In genomic region chr1:64077281-64077940, GRCh38 we compare ENCODE assay signal across 19 cellular contexts.
DNase-seq lines count a peak whose midpoint lies in the region; ATAC-seq and TF ChIP-seq lines count a peak whose summit lies in the region.
"Had no signal": no experiment of that assay in that cellular context is flagged by ENCODE, and none has a peak within 500 bp of the region (broad histone marks: within the 10 kb centered on the region; RNA-seq: fewer than 3 reads in every experiment).

No MANE protein-coding gene starts in this region.

- no peak overlapping the region for H2BK5ac ChIP-seq in trophoblast cell (ENCODE audit: low read depth, low read length, poor library complexity)

- no peak overlapping the region for H3K4ac ChIP-seq in trophoblast cell (ENCODE audit: low read depth, low read length)

- TF ChIP-seq CTCF in mammary epithelial cell (conservative IDR thresholded peaks at IDR 0.05 in 1 of 2, IDR thresholded peaks at IDR 0.05 in 1 of 2; ENCODE audit: extremely low read depth in 1 of 2, insufficient read depth in 1 of 2, low read depth in 1 of 2, low read length in 2 of 2) = no peak
- TF ChIP-seq CTCF in MM.1S (IDR thresholded peaks at IDR 0.05; ENCODE audit: low read length) = no peak

- H3K36me3 ChIP-seq in mammary epithelial cell (ENCODE audit: insufficient read depth, low read length) (no peaks in the 10 kb centered on the region), trophoblast cell (ENCODE audit: control insufficient read depth in 1 of 2, insufficient read depth in 2 of 2, low read length in 2 of 2) (no peaks in the 10 kb centered on the region), MM.1S (replicated peaks; ENCODE audit: insufficient read depth, low read length) (no peaks in the 10 kb centered on the region)
- H3K36me3 ChIP-seq: BLaER1, vagina had no signal

- H3K79me2 ChIP-seq in mammary epithelial cell (ENCODE audit: insufficient read depth, low read length) (no peaks in the 10 kb centered on the region), trophoblast cell (ENCODE audit: control insufficient read depth, insufficient read depth, low read length, poor library complexity) (no peaks in the 10 kb centered on the region), MM.1S (ENCODE audit: low read length) (no peaks in the 10 kb centered on the region)

- H3K9me3 ChIP-seq in mammary epithelial cell (replicated peaks; ENCODE audit: insufficient read depth, low read length) = no peaks in the 10 kb centered on the region
- no peaks in the 10 kb centered on the region for H3K9me3 ChIP-seq in trophoblast cell (ENCODE audit: insufficient read depth, low read depth, low read length)
- no peaks in the 10 kb centered on the region for H3K9me3 ChIP-seq in MM.1S (replicated peaks; ENCODE audit: insufficient read depth, low read length)
- H3K9me3 ChIP-seq: BLaER1, mucosa of descending colon, vagina had no signal

- peak overlapping the region; percentile 26 for H2BK12ac ChIP-seq in trophoblast cell (ENCODE audit: low read length)

- H3K79me1 ChIP-seq in trophoblast cell (ENCODE audit: low read length) = peaks cover 3% of the 10 kb centered on the region

- dilution Hi-C loops in mammary epithelial cell (cut with HindIII; ENCODE audit: low sequenced_read_pairs) = no loop called here

- intact Hi-C loops in mammary epithelial cell (cut with micrococcal nuclease) = no loop called here

- peak overlapping the region; percentile 61 for H2BK120ac ChIP-seq in trophoblast cell (ENCODE audit: insufficient read depth, low read length, poor library complexity)

- H3K9me2 ChIP-seq in MM.1S (replicated peaks; ENCODE audit: insufficient read depth, low read length) = no peaks in the 10 kb centered on the region

- ATAC-seq in HG03196 (IDR thresholded peaks at IDR 0.05; ENCODE audit: unreplicated experiment) (no peak), HG03175 (IDR thresholded peaks at IDR 0.05; ENCODE audit: unreplicated experiment) (no peak)
- ATAC-seq: activated CD8-positive, alpha-beta memory T cell treated with anti-CD3 and anti-CD28 coated beads, Interleukin-2, amount 10 ng/mL, durations not matched to agents 7 days and 5 days; HCT116; left colon; mucosa of descending colon; Right ventricle myocardium inferior had no signal

- peak overlapping the region; percentile 93 for H3K18ac ChIP-seq in trophoblast cell (ENCODE audit: low read length)

- H3K4me1 ChIP-seq in mammary epithelial cell (ENCODE audit: insufficient read depth, low read length) = peaks cover 70% of the 10 kb centered on the region
- H3K4me1 ChIP-seq in trophoblast cell (ENCODE audit: control insufficient read depth in 1 of 2, insufficient read depth in 2 of 2, low read length in 2 of 2) = peaks cover 19 to 34% of the 10 kb centered on the region in 2 experiments
- no peaks in the 10 kb centered on the region for H3K4me1 ChIP-seq in MM.1S (ENCODE audit: low read length)

- TSS peak; percentile 70 for BruUV-seq in mammary epithelial cell (replicated peaks; lab: Mats Ljungman, UMichigan)

- 14% methylated on average over 8 of the region's 8 CpGs for WGBS in mammary epithelial cell (ENCODE audit: low coverage, missing lambda C conversion rate)
- no CpG with 5 or more reads among the region's 8 CpGs for WGBS in trophoblast cell (ENCODE audit: extremely low coverage, insufficient coverage, insufficient read length)

- H3K4me3 ChIP-seq in mammary epithelial cell (replicated peaks in 1 of 3; ENCODE audit: insufficient read depth in 1 of 3, low read depth in 2 of 3, low read length in 3 of 3) = no peak overlapping the region
- H3K4me3 ChIP-seq in trophoblast cell (ENCODE audit: low read depth, low read length) = no peak overlapping the region
- no peak overlapping the region for H3K4me3 ChIP-seq in MM.1S (ENCODE audit: low read length)
- H3K4me3 ChIP-seq: BLaER1, mucosa of descending colon, vagina had no signal

- H4K20me1 ChIP-seq in mammary epithelial cell (ENCODE audit: insufficient read depth, low read length) (no peaks in the 10 kb centered on the region), MM.1S (ENCODE audit: insufficient read depth, low read length) (no peaks in the 10 kb centered on the region)
- H4K20me1 ChIP-seq: BLaER1 had no signal

- in situ Hi-C loops in mammary epithelial cell (cut with MboI; ENCODE audit: low sequenced_read_pairs in 2 of 2) = no loop called here

- peak; percentile 71 for DNase-seq in ELF-1 (ENCODE audit: low read depth, low spot score)
- DNase-seq in mammary epithelial cell = peak; percentile 99
- DNase-seq in globus pallidus (ENCODE audit: low spot score) = peak; percentile 86
- DNase-seq in trophoblast cell = peak; percentile 94 to 95
- no peak for DNase-seq in MM.1S
- DNase-seq in NAMALWA (ENCODE audit: low spot score) = no peak
- DNase-seq: activated CD8-positive, alpha-beta memory T cell treated with anti-CD3 and anti-CD28 coated beads, Interleukin-2, amount 10 ng/mL, durations not matched to agents 7 days and 5 days; Kasumi-1; left colon; mucosa of descending colon; NCI-H1105 treated with DMSO at 0.1 percent for 48 hours; retina; stimulated activated CD4-positive, alpha-beta T cell treated with anti-CD3 and anti-CD28 coated beads, Interleukin-12 subunit alpha, Interleukin-12 subunit beta, amount 100 ng/mL, for 4 hours had no signal

- peak overlapping the region; percentile 25 for H3K9ac ChIP-seq in mammary epithelial cell (ENCODE audit: insufficient read depth, low read length)
- H3K9ac ChIP-seq in trophoblast cell (ENCODE audit: low read length) = no peak overlapping the region
- H3K9ac ChIP-seq in MM.1S (ENCODE audit: low read length) = no peak overlapping the region
- H3K9ac ChIP-seq: BLaER1 had no signal

- H3K27me3 ChIP-seq in mammary epithelial cell (ENCODE audit: insufficient read depth, low read length) (no peaks in the 10 kb centered on the region), trophoblast cell (ENCODE audit: insufficient read depth, low read length) (no peaks in the 10 kb centered on the region), MM.1S (replicated peaks; ENCODE audit: insufficient read depth, low read length) (no peaks in the 10 kb centered on the region)
- H3K27me3 ChIP-seq: BLaER1, vagina had no signal

- H3K23ac ChIP-seq in trophoblast cell (ENCODE audit: low read length) = no peak overlapping the region

- no peak overlapping the region for H2AK5ac ChIP-seq in trophoblast cell (ENCODE audit: low read length)

- H4K91ac ChIP-seq in trophoblast cell (ENCODE audit: low read depth, low read length) = no peak overlapping the region

- H2AFZ ChIP-seq in mammary epithelial cell (ENCODE audit: low read depth, low read length) = peak overlapping the region; percentile 48
- no peak overlapping the region for H2AFZ ChIP-seq in trophoblast cell (ENCODE audit: insufficient read depth, low read length, poor library complexity)
- H2AFZ ChIP-seq in MM.1S (ENCODE audit: low read length) = no peak overlapping the region

- no peak overlapping the region for H4K12ac ChIP-seq in trophoblast cell (ENCODE audit: low read depth, low read length)

- peak overlapping the region; percentile 87 for H3K27ac ChIP-seq in mammary epithelial cell (ENCODE audit: insufficient read depth, low read depth, low read length)
- H3K27ac ChIP-seq in trophoblast cell (ENCODE audit: low read depth, low read length) = peak overlapping the region; percentile 61
- H3K27ac ChIP-seq in MM.1S (ENCODE audit: low read length) = no peak overlapping the region
- H3K27ac ChIP-seq: BLaER1, vagina had no signal

- CTCF ChIA-PET in mammary epithelial cell (lab: Charles Lee; ENCODE audit: low non-redundant PET) = no interaction called here

- H4K8ac ChIP-seq in trophoblast cell (ENCODE audit: low read depth, low read length) = no peak overlapping the region

- peak overlapping the region; percentile 17 for H3K4me2 ChIP-seq in mammary epithelial cell (ENCODE audit: insufficient read depth, low read depth, low read length)
- H3K4me2 ChIP-seq in trophoblast cell (ENCODE audit: low read length) = no peak overlapping the region
- H3K4me2 ChIP-seq in MM.1S (ENCODE audit: low read depth, low read length) = no peak overlapping the region
- H3K4me2 ChIP-seq: BLaER1 had no signal

- H3F3A ChIP-seq in MM.1S (ENCODE audit: insufficient read depth, low read length) = no peaks in the 10 kb centered on the region

- no peak overlapping the region for H3K14ac ChIP-seq in trophoblast cell (ENCODE audit: low read length)

Comparison
In these comparisons a context has a peak if more than half of its experiments do, and no peak if none do; other contexts are left out.
1. DNase-seq: peak in ELF-1 (single experiment), mammary epithelial cell (single experiment), globus pallidus (single experiment) and trophoblast cell (2 of 2); none in MM.1S (single experiment) and NAMALWA (single experiment).